8 cellular contexts compared by ENCODE assay signal in the genomic region with DNA sequence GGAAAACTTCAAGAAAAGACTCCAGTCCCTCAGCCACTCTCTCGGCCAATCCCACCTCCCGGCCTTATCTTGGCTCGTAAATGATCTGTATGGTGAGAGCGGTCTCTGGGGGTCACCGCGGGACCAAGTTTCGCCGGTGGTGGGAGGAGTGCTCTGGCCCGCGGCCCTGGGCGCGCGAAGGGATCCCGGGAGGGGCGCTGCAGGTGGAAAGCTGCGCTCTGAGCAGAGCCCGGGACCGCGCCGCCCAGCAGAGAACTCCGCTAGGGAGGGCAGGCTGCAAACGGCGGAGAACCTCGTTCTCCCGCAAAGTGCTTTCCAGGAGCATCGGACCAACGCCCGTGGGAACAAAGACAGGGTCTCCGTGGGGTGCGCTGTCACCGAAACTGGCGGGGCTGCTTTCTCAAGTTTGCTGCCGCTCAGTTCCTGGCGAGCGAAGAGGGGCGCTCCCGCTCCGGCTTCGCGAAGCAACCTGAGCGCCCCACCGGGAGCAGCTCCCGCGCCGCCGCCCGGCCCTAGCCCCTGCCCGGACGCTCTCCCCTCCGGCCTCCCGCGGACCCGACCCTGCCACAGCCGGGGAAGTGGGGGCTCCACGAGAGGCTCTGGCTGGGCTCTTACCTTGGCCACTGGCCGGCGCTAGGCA. TPM values are rescaled to one million over a fixed set of nuclear protein-coding genes. Genes with fewer than 3 reads are reported as not detected.
DNase-seq lines count a peak whose midpoint lies in the region; ATAC-seq and TF ChIP-seq lines count a peak whose summit lies in the region.

No MANE protein-coding gene starts in this region.

- peak overlapping the region; percentile 80 for H3K4me3 Mint-ChIP-seq in memory B cell

- peak in 1 of 2 donors; percentile 27 for TF ChIP-seq POLR2A in thyroid gland (IDR thresholded peaks at IDR 0.05)

- H3K27me3 Mint-ChIP-seq in memory B cell = peaks cover 36% of the 10 kb centered on the region

- H3K4me1 ChIP-seq in colonic mucosa = peaks cover 6% of the 10 kb centered on the region
- peaks cover 22 to 30% of the 10 kb centered on the region in 2 donors for H3K4me1 ChIP-seq in thyroid gland

- intact Hi-C loops in colonic mucosa (cut with DNase I) (no loop called here), thyroid gland (cut with DNase I) (no loop called here)

- H3K27me3 ChIP-seq in colonic mucosa (peaks cover 34% of the 10 kb centered on the region), thyroid gland (no peaks in the 10 kb centered on the region)

- no peak overlapping the region for H3K27ac ChIP-seq in colonic mucosa
- H3K27ac ChIP-seq in thyroid gland = peak overlapping the region; percentile 52 to 99 (median 95)

- peak; percentile 38 for DNase-seq in COLO668 (lab: John Stamatoyannopoulos, UW; ENCODE audit: unreplicated experiment)
- peak; percentile 6 for DNase-seq in NCI-H526 treated with DMSO at 0.1 percent for 48 hours (lab: John Stamatoyannopoulos, UW)
- DNase-seq in colonic mucosa = no peak
- DNase-seq in memory B cell (ENCODE audit: low spot score in 2 of 2) = peak in 1 of 2 donors; percentile 11
- DNase-seq in thyroid gland = peak; percentile 69 to 71

- no peaks in the 10 kb centered on the region for H3K9me3 Mint-ChIP-seq in memory B cell

- peaks cover 32% of the 10 kb centered on the region for H3K4me1 Mint-ChIP-seq in memory B cell

- H3K27ac Mint-ChIP-seq in memory B cell = no peak overlapping the region

- H3K9me3 ChIP-seq in colonic mucosa = no peaks in the 10 kb centered on the region
- H3K9me3 ChIP-seq in thyroid gland = no peaks in the 10 kb centered on the region

- TF ChIP-seq CTCF in colonic mucosa (IDR thresholded peaks at IDR 0.05) (no peak), thyroid gland (IDR thresholded peaks at IDR 0.05) (no peak)

- 0% methylated on average over 4 to 47 of the region's 57 CpGs for WGBS in thyroid gland, 2 donors

- peak overlapping the region in 1 of 2 donors; percentile 35 for H3K9ac ChIP-seq in colonic mucosa (ENCODE audit: low read depth in 2 of 2, low read length in 2 of 2)

- peaks cover 1% of the 10 kb centered on the region for H3K36me3 Mint-ChIP-seq in memory B cell

- ATAC-seq in memory B cell (ENCODE audit: low read depth) (no peak), HG03442 (IDR thresholded peaks at IDR 0.05; ENCODE audit: unreplicated experiment) (no peak), GM19328 (IDR thresholded peaks at IDR 0.05; ENCODE audit: unreplicated experiment) (no peak), HG02870 (IDR thresholded peaks at IDR 0.05; ENCODE audit: unreplicated experiment) (no peak)

- H3K36me3 ChIP-seq in colonic mucosa = no peaks in the 10 kb centered on the region
- H3K36me3 ChIP-seq in thyroid gland = no peaks in the 10 kb centered on the region

- H3K4me3 ChIP-seq in colonic mucosa (peak overlapping the region; percentile 40), thyroid gland (replicated peaks in 1 of 3) (peak overlapping the region; percentile 55 to 84 (median 70))

RNA-seq across cellular contexts. Expression of a gene that starts 0.5 kb away (rescaled TPM):
- total RNA-seq in colonic mucosa (under 1 TPM in 1 of 2 donors, not detected in 1; 0.05 TPM), thyroid gland (100 to 1,000 TPM; 154 to 310 (median 184) TPM)

Comparison
In these comparisons a context has a peak if more than half of its experiments do, and no peak if none do; other contexts are left out.
1. RNA of a gene that starts 0.5 kb away (total RNA-seq): 154 to 310 TPM in thyroid gland; 0.05 TPM in colonic mucosa; every median in the first group is over 100 times any median in the second.